In the genomic region with DNA sequence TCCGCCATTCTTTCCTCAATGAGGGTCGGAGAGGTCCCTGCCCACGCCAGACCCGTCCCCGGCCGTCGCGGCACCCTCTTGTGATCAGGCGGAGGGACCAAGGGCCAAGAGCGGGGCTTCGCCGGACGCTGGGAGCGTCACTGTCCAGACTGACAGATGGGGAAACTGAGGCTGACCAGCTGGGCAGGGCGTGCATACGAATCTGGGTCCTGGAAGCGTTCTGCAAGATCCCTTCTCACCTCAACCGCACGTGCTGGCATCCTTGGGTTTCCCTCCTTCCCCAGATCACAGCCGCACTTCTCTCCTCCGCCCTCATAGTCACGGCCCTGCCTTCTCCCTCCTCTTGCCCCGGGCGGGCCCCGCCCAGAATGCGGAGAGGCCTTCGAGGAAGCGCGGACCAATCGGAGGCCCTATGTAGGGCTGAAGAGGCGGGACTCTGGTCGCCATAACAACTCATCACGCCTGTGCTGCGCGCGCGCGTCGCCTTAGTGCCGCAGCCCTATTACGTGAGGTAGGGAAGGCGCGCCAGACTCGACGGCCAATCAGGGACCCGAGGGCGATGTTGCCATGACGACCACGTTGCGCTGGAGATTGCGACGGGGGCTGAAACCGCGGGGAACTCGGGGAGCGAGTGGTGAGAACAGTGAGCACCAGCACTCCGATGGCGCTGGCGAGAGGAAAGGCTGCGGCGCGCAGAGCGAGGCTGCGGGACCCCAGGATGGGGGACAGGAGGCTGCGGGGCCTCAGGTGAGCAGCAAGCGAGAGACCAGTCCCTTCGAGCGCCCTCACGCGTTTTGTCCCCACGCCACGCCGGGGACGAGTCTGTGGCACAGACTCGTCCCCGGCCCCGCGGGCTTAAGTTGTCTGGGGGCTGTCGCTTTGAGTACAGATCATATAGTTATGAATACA, we compare ENCODE assay signal across 8 cellular contexts. TPM values are rescaled to one million over a fixed set of nuclear protein-coding genes. Genes with fewer than 3 reads are reported as not detected.
DNase-seq lines count a peak whose midpoint lies in the region; ATAC-seq and TF ChIP-seq lines count a peak whose summit lies in the region.

No MANE protein-coding gene starts in this region.

- H3K4me2 ChIP-seq in BLaER1, result peak overlapping the region; percentile 86

- intact Hi-C loops in colonic mucosa (cut with DNase I), result no loop called here

- TF ChIP-seq CTCF in colonic mucosa (IDR thresholded peaks at IDR 0.05), result no peak

- H3K9me3 ChIP-seq in BLaER1 (no peaks in the 10 kb centered on the region), colonic mucosa (no peaks in the 10 kb centered on the region)

- H3K27me3 ChIP-seq in BLaER1 (peaks cover 1% of the 10 kb centered on the region; the same call in 1 of the 2 replicates), colonic mucosa (peaks cover 15% of the 10 kb centered on the region), layer of hippocampus (ENCODE audit: control insufficient read depth, insufficient read depth, low read length) (peaks cover 11% of the 10 kb centered on the region)

- H4K20me1 ChIP-seq in BLaER1, result 0 out of 2 replicates have a peak, but pooled peaks cover under 1% of the 10 kb centered on the region

- H3K9ac ChIP-seq in BLaER1 (peak overlapping the region; percentile 78), colonic mucosa (ENCODE audit: low read depth in 2 of 2, low read length in 2 of 2) (peak overlapping the region; percentile 72 to 84)

- DNase-seq in GM19238 (ENCODE audit: insufficient read length, low spot score) (peak; percentile 100), NCI-H524 (lab: John Stamatoyannopoulos, UW) (peak; percentile 99 to 100), colonic mucosa (peak; percentile 100)
- DNase-seq in activated CD4-positive, alpha-beta T cell treated with anti-CD3 and anti-CD28 coated beads for 4 hours, result peak; percentile 99 to 100
- peak; percentile 97 to 100 (median 99) for DNase-seq in stimulated activated CD4-positive, alpha-beta T cell treated with anti-CD3 and anti-CD28 coated beads, Interleukin-1b, Interleukin-23, amount 100 ng/mL, for 24 hours (ENCODE audit: low read depth in 4 of 4, low spot score in 1 of 4)

- H3K36me3 ChIP-seq in BLaER1 (peaks cover 6% of the 10 kb centered on the region; the same call in 1 of the 2 replicates), colonic mucosa (no peaks in the 10 kb centered on the region)

- H3K27ac ChIP-seq in BLaER1, result peak overlapping the region; percentile 53
- H3K27ac ChIP-seq in colonic mucosa, result peak overlapping the region; percentile 77
- peak overlapping the region; percentile 5 for H3K27ac ChIP-seq in layer of hippocampus (ENCODE audit: low read depth, low read length)

- H3K4me1 ChIP-seq in BLaER1 (peaks cover 19% of the 10 kb centered on the region), colonic mucosa (peaks cover 8% of the 10 kb centered on the region)

- peak; percentile 98 for ATAC-seq in HG03439 (IDR thresholded peaks at IDR 0.05; ENCODE audit: unreplicated experiment)

- peak overlapping the region; percentile 77 for H3K4me3 ChIP-seq in BLaER1
- peak overlapping the region; percentile 63 for H3K4me3 ChIP-seq in colonic mucosa

RNA-seq across cellular contexts. Expression of gene RNF225, which starts 5.7 kb away (rescaled TPM):
- total RNA-seq in colonic mucosa, result not detected

RNA-seq across cellular contexts. Expression of gene ZNF584, which starts 7.3 kb away (rescaled TPM):
- total RNA-seq in colonic mucosa, result 1 to 10 TPM; 5.9 to 8.5 TPM

RNA-seq across cellular contexts. Expression of gene RPS5, which starts 14.1 kb away (rescaled TPM):
- total RNA-seq in colonic mucosa, result 100 to 1,000 TPM; 781 to 884 TPM

RNA-seq across cellular contexts. Expression of gene ZNF837, which starts 20.3 kb away (rescaled TPM):
- total RNA-seq in colonic mucosa, result 1 to 10 TPM; 1.8 to 2.6 TPM

RNA-seq across cellular contexts. Expression of gene ZNF497, which starts 38.6 kb away (rescaled TPM):
- total RNA-seq in colonic mucosa, result 1 to 10 TPM in 1 of 2 donors, under 1 TPM in 1; 0.98 to 1.9 TPM

Comparison
In these comparisons a context has a peak if more than half of its experiments do, and no peak if none do; other contexts are left out.
1. Peak in every context shown above with its lines: DNase-seq, ATAC-seq, H3K4me3 ChIP-seq and H3K27ac ChIP-seq.
2. H3K27ac ChIP-seq: peak in every context shown above with its lines; median percentile 77 in colonic mucosa; 53 in BLaER1; 5 in layer of hippocampus.